In genomic region chr15:63414474-63415201, GRCh38 we compare ENCODE assay signal across 24 cellular contexts. TPM values are rescaled to one million over a fixed set of nuclear protein-coding genes. Genes with fewer than 3 reads are reported as not detected.
A peak's percentile ranks its signal among the peaks of the same experiment; 100 is the strongest.
DNase-seq lines count a peak whose midpoint lies in the region; ATAC-seq and TF ChIP-seq lines count a peak whose summit lies in the region.
"Had no signal": no experiment of that assay in that cellular context is flagged by ENCODE, and none has a peak within 500 bp of the region (broad histone marks: within the 10 kb centered on the region; RNA-seq: fewer than 3 reads in every experiment).

No MANE protein-coding gene starts in this region.

- H3K27ac Mint-ChIP-seq in stimulated activated naive CD8-positive, alpha-beta T cell treated with anti-CD3 and anti-CD28 coated beads, Interleukin-15, amount 100 ng/mL, for 72 hours, result no peak overlapping the region
- peak overlapping the region; percentile 13 to 97 (median 85) for H3K27ac Mint-ChIP-seq in naive thymus-derived CD8-positive, alpha-beta T cell

- DNase-seq in stimulated activated naive CD8-positive, alpha-beta T cell treated with anti-CD3 and anti-CD28 coated beads, Interleukin-15, amount 100 ng/mL, for 72 hours, result no peak
- DNase-seq in stimulated activated naive CD8-positive, alpha-beta T cell treated with anti-CD3 and anti-CD28 coated beads, Interleukin-15, Interleukin-2, amounts not matched to agents 100 U/mL and 50 U/mL, for 24 hours, result no peak
- peak; percentile 17 for DNase-seq in NB4 (ENCODE audit: low read depth)
- peak in 6 of 10 donors; percentile 34 to 73 (median 53) for DNase-seq in naive thymus-derived CD8-positive, alpha-beta T cell
- DNase-seq in GF-D8 (lab: John Stamatoyannopoulos, UW), result no peak
- DNase-seq: ACHN; COR-L47; DMS 273 treated with DMSO at 0.1 percent for 48 hours; GDM1; GM23248; MM.1S; NCI-H1417; NCI-H187; NCI-H2107; NCI-H510A; NCI-H748 treated with DMSO at 0.1 percent for 48 hours; NK-92 treated with Interleukin-12 subunit alpha and Interleukin-12 subunit beta, amount 100 ng/mL, for 24 hours; OCI-M1; SHP77 had no signal

- no peak for TF ChIP-seq CTCF in NB4 (IDR thresholded peaks at IDR 0.05; ENCODE audit: low read depth, low read length)

- peaks cover 4% of the 10 kb centered on the region for H3K4me1 Mint-ChIP-seq in stimulated activated naive CD8-positive, alpha-beta T cell treated with anti-CD3 and anti-CD28 coated beads, Interleukin-15, amount 100 ng/mL, for 72 hours
- peaks cover 0 to 19% (median 6%) of the 10 kb centered on the region in 4 donors for H3K4me1 Mint-ChIP-seq in naive thymus-derived CD8-positive, alpha-beta T cell

- H3K9me3 Mint-ChIP-seq in stimulated activated naive CD8-positive, alpha-beta T cell treated with anti-CD3 and anti-CD28 coated beads, Interleukin-15, amount 100 ng/mL, for 72 hours, result no peaks in the 10 kb centered on the region
- H3K9me3 Mint-ChIP-seq in naive thymus-derived CD8-positive, alpha-beta T cell, result no peaks in the 10 kb centered on the region

- H3K36me3 Mint-ChIP-seq in naive thymus-derived CD8-positive, alpha-beta T cell, result no peaks in the 10 kb centered on the region

- no peak overlapping the region for H3K4me3 ChIP-seq in NB4 (ENCODE audit: low read depth, low read length)
- H3K4me3 ChIP-seq: GM12878, GM23248, HAP-1, SK-N-MC had no signal

- no peak for TF ChIP-seq POLR2A in NB4 (IDR thresholded peaks at IDR 0.05; ENCODE audit: extremely low read depth, insufficient read length)
- no peak for TF ChIP-seq POLR2A in GM18505 (IDR thresholded peaks at IDR 0.05; ENCODE audit: borderline replicate concordance, extremely low read depth, insufficient read depth, insufficient read length)

- no peaks in the 10 kb centered on the region for H3K27me3 Mint-ChIP-seq in stimulated activated naive CD8-positive, alpha-beta T cell treated with anti-CD3 and anti-CD28 coated beads, Interleukin-15, amount 100 ng/mL, for 72 hours
- peaks cover 0 to 2% (median 0%) of the 10 kb centered on the region in 5 donors for H3K27me3 Mint-ChIP-seq in naive thymus-derived CD8-positive, alpha-beta T cell

- POLR2A ChIA-PET in naive thymus-derived CD8-positive, alpha-beta T cell (lab: Charles Lee), result interaction anchor here (0.7 kb wide), 1 partner anchor 234 kb away, joined by 3 read pairs; no protein-coding TSS in a partner anchor

- H3K4me3 Mint-ChIP-seq in stimulated activated naive CD8-positive, alpha-beta T cell treated with anti-CD3 and anti-CD28 coated beads, Interleukin-15, amount 100 ng/mL, for 72 hours, result no peak overlapping the region
- H3K4me3 Mint-ChIP-seq in naive thymus-derived CD8-positive, alpha-beta T cell, result peak overlapping the region in 1 of 10 donors; percentile 33

- ATAC-seq in stimulated activated naive CD8-positive, alpha-beta T cell treated with anti-CD3 and anti-CD28 coated beads, Interleukin-15, amount 100 ng/mL, for 72 hours, result peak; percentile 62
- no peak for ATAC-seq in stimulated activated naive CD8-positive, alpha-beta T cell treated with anti-CD3 and anti-CD28 coated beads, Interleukin-15, Interleukin-2, amounts not matched to agents 100 U/mL and 50 U/mL, for 24 hours
- ATAC-seq in naive thymus-derived CD8-positive, alpha-beta T cell, result peak; percentile 93
- ATAC-seq in HG03571 (IDR thresholded peaks at IDR 0.05; ENCODE audit: unreplicated experiment), result no peak
- no peak for ATAC-seq in GM18505 (IDR thresholded peaks at IDR 0.05; ENCODE audit: unreplicated experiment)
- ATAC-seq: GM12878 had no signal

RNA-seq across cellular contexts. Expression of gene CA12, which starts 33.0 kb away (rescaled TPM):
- total RNA-seq in naive thymus-derived CD8-positive, alpha-beta T cell, result not detected
- polyA plus RNA-seq in naive thymus-derived CD8-positive, alpha-beta T cell, result not detected

Comparison
In these comparisons a context has a peak if more than half of its experiments do, and no peak if none do; other contexts are left out.
1. ATAC-seq: peak in stimulated activated naive CD8-positive, alpha-beta T cell treated with anti-CD3 and anti-CD28 coated beads, Interleukin-15, amount 100 ng/mL, for 72 hours (single experiment) and naive thymus-derived CD8-positive, alpha-beta T cell (2 of 2); none in stimulated activated naive CD8-positive, alpha-beta T cell treated with anti-CD3 and anti-CD28 coated beads, Interleukin-15, Interleukin-2, amounts not matched to agents 100 U/mL and 50 U/mL, for 24 hours (single experiment), HG03571 (single experiment) and GM18505 (single experiment).
2. DNase-seq: peak in NB4 (single experiment) and naive thymus-derived CD8-positive, alpha-beta T cell (6 of 10); none in stimulated activated naive CD8-positive, alpha-beta T cell treated with anti-CD3 and anti-CD28 coated beads, Interleukin-15, amount 100 ng/mL, for 72 hours (0 of 2), stimulated activated naive CD8-positive, alpha-beta T cell treated with anti-CD3 and anti-CD28 coated beads, Interleukin-15, Interleukin-2, amounts not matched to agents 100 U/mL and 50 U/mL, for 24 hours (single experiment) and GF-D8 (single experiment).
3. H3K27ac Mint-ChIP-seq: peak in naive thymus-derived CD8-positive, alpha-beta T cell (10 of 10); none in stimulated activated naive CD8-positive, alpha-beta T cell treated with anti-CD3 and anti-CD28 coated beads, Interleukin-15, amount 100 ng/mL, for 72 hours (0 of 2).